In the genomic region with DNA sequence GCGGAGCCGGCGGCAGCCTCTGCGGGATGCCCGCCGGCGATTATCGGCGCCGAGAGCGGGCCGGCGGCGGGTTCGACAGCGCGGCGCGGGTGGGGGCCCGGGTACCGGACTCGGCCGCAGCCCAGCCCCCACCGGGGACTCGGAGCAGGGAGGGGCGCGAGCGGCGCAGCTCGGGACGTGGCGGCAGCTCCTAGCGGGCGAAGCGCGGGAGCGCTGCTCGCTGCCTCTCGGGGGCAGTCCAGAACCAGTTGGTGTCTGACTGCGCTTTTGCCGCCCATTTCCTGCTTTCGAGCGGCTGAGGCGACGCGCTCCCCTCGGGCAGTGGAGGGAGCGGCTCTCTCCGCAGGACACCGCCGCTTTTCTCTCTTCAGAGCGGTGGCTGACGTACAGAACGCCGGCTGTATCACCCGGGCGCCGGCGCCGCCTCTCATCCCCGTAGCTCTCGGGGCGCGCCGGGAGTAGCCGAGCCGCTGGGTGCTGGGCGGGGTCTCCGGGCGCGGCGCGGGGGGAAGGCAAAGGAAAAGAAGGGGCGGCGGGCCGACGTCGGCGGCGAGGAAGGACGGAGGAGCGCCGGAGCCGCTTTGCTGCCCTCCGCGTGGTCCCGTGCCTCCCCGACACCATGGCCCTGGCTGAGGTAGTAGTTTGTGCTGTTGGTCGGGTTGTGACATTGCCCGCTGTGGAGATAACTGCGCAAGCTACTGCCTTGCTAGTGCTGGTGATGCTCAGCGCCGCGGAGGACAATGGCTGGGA, we compare ENCODE assay signal across 1 cellular context.
TF ChIP-seq lines count a peak whose summit lies in the region.

No MANE protein-coding gene starts in this region.

TF ChIP-seq in HepG2, 621 proteins besides CTCF, POLR2A, EP300 and RAD21 (continued from another document and continues in another):
- no peak for TF ChIP-seq ZNF142 (CRISPR knock-in tag; IDR thresholded peaks at IDR 0.05)
- peak; percentile 22; the same call in 1 of the 2 replicates for TF ChIP-seq ZNF891 (CRISPR knock-in tag; IDR thresholded peaks at IDR 0.05)
- TF ChIP-seq ZNF496 (CRISPR knock-in tag; IDR thresholded peaks at IDR 0.05; ENCODE audit: insufficient replicate concordance), result no peak
- TF ChIP-seq ASH2L (IDR thresholded peaks at IDR 0.05; ENCODE audit: insufficient read length, low read depth, low read length), result peak; percentile 81
- no peak for TF ChIP-seq TCF7L2 (IDR thresholded peaks at IDR 0.05; ENCODE audit: low read depth, low read length)
- peak; percentile 10; the same call in 1 of the 2 replicates for TF ChIP-seq HDAC2 (CRISPR knock-in tag; IDR thresholded peaks at IDR 0.05)
- TF ChIP-seq EED (CRISPR knock-in tag; IDR thresholded peaks at IDR 0.05), result no peak; the same call in 1 of the 2 replicates
- TF ChIP-seq ZNF816 (CRISPR knock-in tag; IDR thresholded peaks at IDR 0.05; ENCODE audit: borderline replicate concordance), result peak; percentile 90; the same call in 1 of the 2 replicates
- TF ChIP-seq JARID2 (CRISPR knock-in tag; IDR thresholded peaks at IDR 0.05; ENCODE audit: insufficient replicate concordance), result no peak
- TF ChIP-seq, protein P1, sequence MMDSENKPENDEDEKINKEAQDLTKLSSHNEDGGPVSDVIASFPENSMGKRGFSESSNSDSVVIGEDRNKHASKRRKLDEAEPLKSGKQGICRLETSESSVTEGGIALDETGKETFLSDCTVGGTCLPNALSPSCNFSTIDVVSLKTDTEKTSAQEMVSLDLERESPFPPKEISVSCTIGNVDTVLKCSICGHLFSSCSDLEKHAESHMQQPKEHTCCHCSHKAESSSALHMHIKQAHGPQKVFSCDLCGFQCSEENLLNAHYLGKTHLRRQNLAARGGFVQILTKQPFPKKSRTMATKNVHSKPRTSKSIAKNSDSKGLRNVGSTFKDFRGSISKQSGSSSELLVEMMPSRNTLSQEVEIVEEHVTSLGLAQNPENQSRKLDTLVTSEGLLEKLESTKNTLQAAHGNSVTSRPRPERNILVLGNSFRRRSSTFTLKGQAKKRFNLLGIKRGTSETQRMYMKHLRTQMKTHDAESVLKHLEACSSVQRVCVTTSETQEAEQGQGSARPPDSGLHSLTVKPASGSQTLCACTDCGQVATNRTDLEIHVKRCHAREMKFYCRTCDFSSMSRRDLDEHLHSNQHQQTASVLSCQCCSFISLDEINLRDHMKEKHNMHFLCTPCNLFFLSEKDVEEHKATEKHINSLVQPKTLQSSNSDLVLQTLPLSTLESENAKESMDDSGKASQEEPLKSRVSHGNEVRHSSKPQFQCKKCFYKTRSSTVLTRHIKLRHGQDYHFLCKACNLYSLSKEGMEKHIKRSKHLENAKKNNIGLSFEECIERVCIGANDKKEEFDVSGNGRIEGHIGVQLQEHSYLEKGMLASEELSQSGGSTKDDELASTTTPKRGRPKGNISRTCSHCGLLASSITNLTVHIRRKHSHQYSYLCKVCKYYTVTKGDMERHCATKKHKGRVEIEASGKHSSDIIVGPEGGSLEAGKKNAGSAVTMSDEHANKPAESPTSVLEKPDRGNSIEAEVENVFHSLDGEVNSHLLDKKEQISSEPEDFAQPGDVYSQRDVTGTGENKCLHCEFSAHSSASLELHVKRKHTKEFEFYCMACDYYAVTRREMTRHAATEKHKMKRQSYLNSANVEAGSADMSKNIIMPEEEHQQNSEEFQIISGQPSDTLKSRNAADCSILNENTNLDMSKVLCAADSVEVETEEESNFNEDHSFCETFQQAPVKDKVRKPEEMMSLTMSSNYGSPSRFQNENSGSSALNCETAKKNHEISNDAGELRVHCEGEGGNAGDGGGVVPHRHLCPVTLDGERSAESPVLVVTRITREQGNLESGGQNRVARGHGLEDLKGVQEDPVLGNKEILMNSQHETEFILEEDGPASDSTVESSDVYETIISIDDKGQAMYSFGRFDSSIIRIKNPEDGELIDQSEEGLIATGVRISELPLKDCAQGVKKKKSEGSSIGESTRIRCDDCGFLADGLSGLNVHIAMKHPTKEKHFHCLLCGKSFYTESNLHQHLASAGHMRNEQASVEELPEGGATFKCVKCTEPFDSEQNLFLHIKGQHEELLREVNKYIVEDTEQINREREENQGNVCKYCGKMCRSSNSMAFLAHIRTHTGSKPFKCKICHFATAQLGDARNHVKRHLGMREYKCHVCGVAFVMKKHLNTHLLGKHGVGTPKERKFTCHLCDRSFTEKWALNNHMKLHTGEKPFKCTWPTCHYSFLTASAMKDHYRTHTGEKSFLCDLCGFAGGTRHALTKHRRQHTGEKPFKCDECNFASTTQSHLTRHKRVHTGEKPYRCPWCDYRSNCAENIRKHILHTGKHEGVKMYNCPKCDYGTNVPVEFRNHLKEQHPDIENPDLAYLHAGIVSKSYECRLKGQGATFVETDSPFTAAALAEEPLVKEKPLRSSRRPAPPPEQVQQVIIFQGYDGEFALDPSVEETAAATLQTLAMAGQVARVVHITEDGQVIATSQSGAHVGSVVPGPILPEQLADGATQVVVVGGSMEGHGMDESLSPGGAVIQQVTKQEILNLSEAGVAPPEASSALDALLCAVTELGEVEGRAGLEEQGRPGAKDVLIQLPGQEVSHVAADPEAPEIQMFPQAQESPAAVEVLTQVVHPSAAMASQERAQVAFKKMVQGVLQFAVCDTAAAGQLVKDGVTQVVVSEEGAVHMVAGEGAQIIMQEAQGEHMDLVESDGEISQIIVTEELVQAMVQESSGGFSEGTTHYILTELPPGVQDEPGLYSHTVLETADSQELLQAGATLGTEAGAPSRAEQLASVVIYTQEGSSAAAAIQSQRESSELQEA (CRISPR knock-in tag; IDR thresholded peaks at IDR 0.05; ENCODE audit: not compliant biosample characterization), result peak; percentile 79
- TF ChIP-seq ZFP36L2 (CRISPR knock-in tag; IDR thresholded peaks at IDR 0.05), result no peak
- no peak for TF ChIP-seq ZNF589 (CRISPR knock-in tag; conservative IDR thresholded peaks at IDR 0.05)
- peak; percentile 89; the same call in 1 of the 2 replicates for TF ChIP-seq ZMAT3 (CRISPR knock-in tag; conservative IDR thresholded peaks at IDR 0.05)
- TF ChIP-seq ZEB1 (IDR thresholded peaks at IDR 0.05; ENCODE audit: insufficient replicate concordance, low read depth), result no peak
- TF ChIP-seq TFAP4 (IDR thresholded peaks at IDR 0.05; ENCODE audit: borderline replicate concordance, low read depth), result no peak
- peak; percentile 41 for TF ChIP-seq MED8 (CRISPR knock-in tag; IDR thresholded peaks at IDR 0.05; ENCODE audit: insufficient replicate concordance)
- TF ChIP-seq CHD2 (IDR thresholded peaks at IDR 0.05; ENCODE audit: low read depth, low read length), result peak; percentile 48; the same call in 1 of the 2 replicates
- TF ChIP-seq PAF1 (CRISPR knock-in tag; IDR thresholded peaks at IDR 0.05), result no peak
- TF ChIP-seq ZNF292 (CRISPR knock-in tag; IDR thresholded peaks at IDR 0.05; ENCODE audit: borderline replicate concordance, low read depth), result peak; percentile 15; the same call in 1 of the 2 replicates
- 0 out of 2 replicates have a peak, but pooled peaks have one; percentile 21 for TF ChIP-seq ZNF704 (CRISPR knock-in tag; IDR thresholded peaks at IDR 0.05; ENCODE audit: borderline replicate concordance)
- TF ChIP-seq ZNF121 (CRISPR knock-in tag; IDR thresholded peaks at IDR 0.05), result peak; percentile 55
- no peak for TF ChIP-seq TEAD3 (CRISPR knock-in tag; optimal IDR thresholded peaks at IDR 0.05; ENCODE audit: borderline replicate concordance)
- TF ChIP-seq, protein P2, sequence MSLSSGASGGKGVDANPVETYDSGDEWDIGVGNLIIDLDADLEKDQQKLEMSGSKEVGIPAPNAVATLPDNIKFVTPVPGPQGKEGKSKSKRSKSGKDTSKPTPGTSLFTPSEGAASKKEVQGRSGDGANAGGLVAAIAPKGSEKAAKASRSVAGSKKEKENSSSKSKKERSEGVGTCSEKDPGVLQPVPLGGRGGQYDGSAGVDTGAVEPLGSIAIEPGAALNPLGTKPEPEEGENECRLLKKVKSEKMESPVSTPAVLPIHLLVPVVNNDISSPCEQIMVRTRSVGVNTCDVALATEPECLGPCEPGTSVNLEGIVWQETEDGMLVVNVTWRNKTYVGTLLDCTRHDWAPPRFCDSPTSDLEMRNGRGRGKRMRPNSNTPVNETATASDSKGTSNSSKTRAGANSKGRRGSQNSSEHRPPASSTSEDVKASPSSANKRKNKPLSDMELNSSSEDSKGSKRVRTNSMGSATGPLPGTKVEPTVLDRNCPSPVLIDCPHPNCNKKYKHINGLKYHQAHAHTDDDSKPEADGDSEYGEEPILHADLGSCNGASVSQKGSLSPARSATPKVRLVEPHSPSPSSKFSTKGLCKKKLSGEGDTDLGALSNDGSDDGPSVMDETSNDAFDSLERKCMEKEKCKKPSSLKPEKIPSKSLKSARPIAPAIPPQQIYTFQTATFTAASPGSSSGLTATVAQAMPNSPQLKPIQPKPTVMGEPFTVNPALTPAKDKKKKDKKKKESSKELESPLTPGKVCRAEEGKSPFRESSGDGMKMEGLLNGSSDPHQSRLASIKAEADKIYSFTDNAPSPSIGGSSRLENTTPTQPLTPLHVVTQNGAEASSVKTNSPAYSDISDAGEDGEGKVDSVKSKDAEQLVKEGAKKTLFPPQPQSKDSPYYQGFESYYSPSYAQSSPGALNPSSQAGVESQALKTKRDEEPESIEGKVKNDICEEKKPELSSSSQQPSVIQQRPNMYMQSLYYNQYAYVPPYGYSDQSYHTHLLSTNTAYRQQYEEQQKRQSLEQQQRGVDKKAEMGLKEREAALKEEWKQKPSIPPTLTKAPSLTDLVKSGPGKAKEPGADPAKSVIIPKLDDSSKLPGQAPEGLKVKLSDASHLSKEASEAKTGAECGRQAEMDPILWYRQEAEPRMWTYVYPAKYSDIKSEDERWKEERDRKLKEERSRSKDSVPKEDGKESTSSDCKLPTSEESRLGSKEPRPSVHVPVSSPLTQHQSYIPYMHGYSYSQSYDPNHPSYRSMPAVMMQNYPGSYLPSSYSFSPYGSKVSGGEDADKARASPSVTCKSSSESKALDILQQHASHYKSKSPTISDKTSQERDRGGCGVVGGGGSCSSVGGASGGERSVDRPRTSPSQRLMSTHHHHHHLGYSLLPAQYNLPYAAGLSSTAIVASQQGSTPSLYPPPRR (CRISPR knock-in tag; IDR thresholded peaks at IDR 0.05; ENCODE audit: borderline replicate concordance), result peak; percentile 30; the same call in 1 of the 2 replicates
- TF ChIP-seq ZNF264 (CRISPR knock-in tag; IDR thresholded peaks at IDR 0.05), result 0 out of 2 replicates have a peak, but pooled peaks have one; percentile 76
- peak; percentile 56 for TF ChIP-seq ELF1 (CRISPR knock-in tag; IDR thresholded peaks at IDR 0.05)
- no peak for TF ChIP-seq FOXP1 (IDR thresholded peaks at IDR 0.05)
- 0 out of 2 replicates have a peak, but pooled peaks have one; percentile 6 for TF ChIP-seq FOXP1 (CRISPR knock-in tag; IDR thresholded peaks at IDR 0.05)
- TF ChIP-seq ZNF775 (CRISPR knock-in tag; IDR thresholded peaks at IDR 0.05; ENCODE audit: borderline replicate concordance), result peak; percentile 63; the same call in 1 of the 2 replicates
